ENCODE assay signal across 23 cellular contexts in genomic region chr1:230626274-230626673, GRCh38.
"Had no signal": no experiment of that assay in that cellular context is flagged by ENCODE, and none has a peak within 500 bp of the region (broad histone marks: within the 10 kb centered on the region; RNA-seq: fewer than 3 reads in every experiment).

No MANE protein-coding gene starts in this region.

- H3K9ac ChIP-seq: SK-N-SH had no signal

- H3K4me2 ChIP-seq: SK-N-SH had no signal

- H3K9me2 ChIP-seq: SK-N-SH had no signal

- H3K27ac ChIP-seq: RWPE1 had no signal

- DNase-seq: Kasumi-1, KG1, MV-4-11, NCI-H1048, NCI-H1105, NCI-H1417, NCI-H1436 treated with DMSO at 0.1 percent for 48 hours, NCI-H1694 treated with DMSO at 0.1 percent for 48 hours, NCI-H1930, NCI-H2081, NCI-H2171, NCI-H226, NCI-H446, NCI-H510A, NCI-H524 treated with DMSO at 0.1 percent for 48 hours, NCI-H82, PC-3, SHP77, SK-N-SH, SW 1271, T-cell had no signal

- H3K9me3 ChIP-seq: SK-N-SH had no signal

- ATAC-seq: Panc1, PC-3, T-cell had no signal
